Comparison of ENCODE assay signal across 8 cellular contexts in the genomic region with DNA sequence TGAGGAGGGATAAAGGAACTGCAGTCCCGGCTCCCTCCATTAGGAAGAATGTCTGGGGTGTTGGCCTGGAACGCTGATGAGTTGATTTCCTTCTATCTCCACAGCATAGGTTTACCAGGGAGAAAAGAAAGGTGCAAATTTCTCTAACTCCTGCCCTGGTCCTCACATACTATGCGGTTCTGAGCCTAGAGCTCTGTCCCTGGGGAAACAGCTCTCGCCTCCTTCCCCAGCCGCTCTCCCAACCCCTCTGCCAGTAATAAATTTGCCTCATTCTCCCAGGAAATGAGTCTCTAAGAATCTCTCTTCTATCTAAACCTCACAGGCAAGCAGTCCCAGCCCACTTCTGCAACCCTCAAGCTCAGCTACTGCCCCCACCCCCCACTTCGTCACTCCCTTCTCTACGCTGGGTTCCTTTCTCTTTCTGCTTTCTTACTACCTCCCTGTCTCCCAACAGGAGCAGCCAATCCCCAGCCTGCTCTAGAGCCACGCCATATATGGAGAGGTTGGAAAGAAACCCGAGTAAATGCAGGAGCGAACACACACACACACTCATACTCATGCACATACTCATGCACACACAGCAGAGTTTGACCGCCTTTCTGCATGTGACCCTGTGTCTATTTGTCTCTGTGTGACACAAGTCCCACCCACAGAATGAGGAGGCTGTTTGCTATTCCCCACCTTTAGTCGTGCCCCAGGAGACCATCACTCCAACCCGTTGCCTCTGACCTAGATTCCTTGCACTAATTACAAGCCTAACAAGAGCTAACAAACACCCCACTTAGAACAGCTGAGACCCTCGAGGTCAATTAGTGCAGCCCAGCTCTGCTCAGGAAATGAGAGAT. TPM values are rescaled to one million over a fixed set of nuclear protein-coding genes. Genes with fewer than 3 reads are reported as not detected.
DNase-seq lines count a peak whose midpoint lies in the region; ATAC-seq and TF ChIP-seq lines count a peak whose summit lies in the region.

No MANE protein-coding gene starts in this region.

- WGBS in heart left ventricle, 4 donors: 15 to 34% (median 22%) methylated on average over 14 of the region's 14 CpGs

- DNase-seq in activated CD4-positive, alpha-beta T cell treated with anti-CD3 and anti-CD28 coated beads for 36 hours: peak; percentile 60
- no peak for DNase-seq in activated CD4-positive, alpha-beta T cell treated with anti-CD3 and anti-CD28 coated beads, Interleukin-2, amount 50 U/mL, for 1 hour
- peak; percentile 83 for DNase-seq in NCI-H2196 treated with DMSO at 0.1 percent for 48 hours (lab: John Stamatoyannopoulos, UW; ENCODE audit: unreplicated experiment)
- DNase-seq in amniotic stem cell (lab: John Stamatoyannopoulos, UW): peak; percentile 97
- DNase-seq in heart left ventricle: peak; percentile 83 to 91 (median 89)
- peak; percentile 88 for DNase-seq in occipital lobe (lab: John Stamatoyannopoulos, UW)
- no peak for DNase-seq in effector memory CD4-positive, alpha-beta T cell

- H3K27ac Mint-ChIP-seq in activated CD4-positive, alpha-beta T cell treated with anti-CD3 and anti-CD28 coated beads for 36 hours: no peak overlapping the region

- peak overlapping the region in 9 of 12 donors; percentile 24 to 55 (median 38) for H3K4me3 ChIP-seq in heart left ventricle
- no peak overlapping the region for H3K4me3 ChIP-seq in effector memory CD4-positive, alpha-beta T cell (ENCODE audit: insufficient read depth, low read depth, low read length, poor library complexity, severe bottlenecking)

- peaks cover 0 to 82% (median 33%) of the 10 kb centered on the region in 12 donors for H3K4me1 ChIP-seq in heart left ventricle
- peaks cover 22% of the 10 kb centered on the region for H3K4me1 ChIP-seq in effector memory CD4-positive, alpha-beta T cell (ENCODE audit: control insufficient read depth, insufficient read depth, low read length, poor library complexity, severe bottlenecking)

- intact Hi-C loops in activated CD4-positive, alpha-beta T cell treated with anti-CD3 and anti-CD28 coated beads for 36 hours (cut with DNase I, micrococcal nuclease): loop anchor here in 1 of 2 experiments (10.0 kb wide), 1 partner anchor 268 kb away; the partner anchor contains the start of gene BOLA1
- intact Hi-C loops in heart left ventricle (cut with DNase I): loop anchor here in 3 of 10 donors (2.0 to 10.0 kb wide), 3 partner anchors 88 to 268 kb away; partner anchors contain the start of gene BOLA1 (in 1 of the 3)

- peaks cover 0 to 24% (median 20%) of the 10 kb centered on the region in 9 donors for H3K36me3 ChIP-seq in heart left ventricle
- peaks cover 13% of the 10 kb centered on the region for H3K36me3 ChIP-seq in effector memory CD4-positive, alpha-beta T cell (ENCODE audit: control insufficient read depth, insufficient read depth, low read length)

- no peaks in the 10 kb centered on the region for H3K9me3 Mint-ChIP-seq in activated CD4-positive, alpha-beta T cell treated with anti-CD3 and anti-CD28 coated beads for 36 hours (ENCODE audit: low read depth)

- H3K4me1 Mint-ChIP-seq in activated CD4-positive, alpha-beta T cell treated with anti-CD3 and anti-CD28 coated beads for 36 hours: peaks cover 39% of the 10 kb centered on the region

- no peaks in the 10 kb centered on the region for H3K27me3 Mint-ChIP-seq in activated CD4-positive, alpha-beta T cell treated with anti-CD3 and anti-CD28 coated beads for 36 hours

- no peak for TF ChIP-seq CTCF in heart left ventricle (IDR thresholded peaks at IDR 0.05)

- peak in 1 of 2 donors; percentile 70 for TF ChIP-seq POLR2A in heart left ventricle (IDR thresholded peaks at IDR 0.05)

- CTCF ChIA-PET in activated CD4-positive, alpha-beta T cell treated with anti-CD3 and anti-CD28 coated beads for 36 hours (lab: Charles Lee): interaction anchor here (0.7 to 6.3 kb wide), 7 partner anchors 10 to 275 kb away, joined by 3 to 65 read pairs (median 4); a partner anchor contains a TSS

- H3K36me3 Mint-ChIP-seq in activated CD4-positive, alpha-beta T cell treated with anti-CD3 and anti-CD28 coated beads for 36 hours (ENCODE audit: low read depth): peaks cover 8% of the 10 kb centered on the region

- H3K27me3 ChIP-seq in heart left ventricle: no peaks in the 10 kb centered on the region
- H3K27me3 ChIP-seq in effector memory CD4-positive, alpha-beta T cell (replicated peaks; ENCODE audit: control insufficient read depth, insufficient read depth, low read length, poor library complexity, severe bottlenecking): no peaks in the 10 kb centered on the region

- peak overlapping the region; percentile 43 to 98 (median 90) for H3K27ac ChIP-seq in heart left ventricle
- H3K27ac ChIP-seq in effector memory CD4-positive, alpha-beta T cell (ENCODE audit: insufficient read depth, low read length, poor library complexity, severe bottlenecking): no peak overlapping the region

- POLR2A ChIA-PET in activated CD4-positive, alpha-beta T cell treated with anti-CD3 and anti-CD28 coated beads for 36 hours (lab: Charles Lee): no interaction called here

- H3K4me3 Mint-ChIP-seq in activated CD4-positive, alpha-beta T cell treated with anti-CD3 and anti-CD28 coated beads for 36 hours: no peak overlapping the region

- H3K9me3 ChIP-seq in heart left ventricle: no peaks in the 10 kb centered on the region
- no peaks in the 10 kb centered on the region for H3K9me3 ChIP-seq in effector memory CD4-positive, alpha-beta T cell (ENCODE audit: control insufficient read depth, low read length)

- peak; percentile 63 for ATAC-seq in activated CD4-positive, alpha-beta T cell treated with anti-CD3 and anti-CD28 coated beads for 36 hours
- ATAC-seq in HG02678 (IDR thresholded peaks at IDR 0.05; ENCODE audit: unreplicated experiment): peak; percentile 36
- peak; percentile 84 to 94 (median 92) for ATAC-seq in heart left ventricle

RNA-seq across cellular contexts. Expression of gene PLEKHO1, which starts 13.4 kb away (rescaled TPM):
- 10 to 100 TPM; 13.2 TPM for total RNA-seq in activated CD4-positive, alpha-beta T cell treated with anti-CD3 and anti-CD28 coated beads for 36 hours
- total RNA-seq in heart left ventricle: 100 to 1,000 TPM in 2 of 9 donors, 10 to 100 TPM in 7; 46.8 to 152 (median 67.6) TPM
- polyA plus RNA-seq in heart left ventricle: 100 to 1,000 TPM; 184 to 200 TPM
- 52.7 TPM for total RNA-seq in occipital lobe

Comparison
In these comparisons a context has a peak if more than half of its experiments do, and no peak if none do; other contexts are left out.
1. DNase-seq: peak in activated CD4-positive, alpha-beta T cell treated with anti-CD3 and anti-CD28 coated beads for 36 hours (single experiment), NCI-H2196 treated with DMSO at 0.1 percent for 48 hours (single experiment), amniotic stem cell (single experiment), heart left ventricle (5 of 5) and occipital lobe (single experiment); none in activated CD4-positive, alpha-beta T cell treated with anti-CD3 and anti-CD28 coated beads, Interleukin-2, amount 50 U/mL, for 1 hour (single experiment) and effector memory CD4-positive, alpha-beta T cell (0 of 3).
2. ATAC-seq: peak in every context shown above with its lines; median percentile 92 in heart left ventricle; 63 in activated CD4-positive, alpha-beta T cell treated with anti-CD3 and anti-CD28 coated beads for 36 hours; 36 in HG02678.